36 cellular contexts compared by ENCODE assay signal in genomic region chr10:51198170-51198569, GRCh38.
"Had no signal": no experiment of that assay in that cellular context is flagged by ENCODE, and none has a peak within 500 bp of the region (broad histone marks: within the 10 kb centered on the region; RNA-seq: fewer than 3 reads in every experiment).

No MANE protein-coding gene starts in this region.

- H3K27ac Mint-ChIP-seq: activated B cell treated with CpG ODN at 0.5 μM for 24 hours; activated CD4-positive, alpha-beta memory T cell treated with anti-CD3 and anti-CD28 coated beads for 36 hours; activated CD4-positive, alpha-beta T cell treated with anti-CD3 and anti-CD28 coated beads, Interleukin-2, amount 10 ng/mL, durations not matched to agents 24 days and 14 days; activated CD8-positive, alpha-beta T cell treated with anti-CD3 and anti-CD28 coated beads for 36 hours; activated naive CD4-positive, alpha-beta T cell treated with anti-CD3 and anti-CD28 coated beads for 36 hours; activated naive CD4-positive, alpha-beta T cell treated with anti-CD3 and anti-CD28 coated beads, Interleukin-2, amount 50 U/mL, for 72 hours; activated naive CD8-positive, alpha-beta T cell treated with anti-CD3 and anti-CD28 coated beads for 36 hours; activated T-cell treated with anti-CD3 and anti-CD28 coated beads, Interleukin-2, amount 50 U/mL, for 72 hours; activated T-helper 1 cell treated with anti-CD3 and anti-CD28 coated beads, Interleukin-12 subunit alpha, Interleukin-12 subunit beta, Interleukin-2, Interleukin-4 antibody, amounts not matched to agents 30 ng/mL and 10 ng/mL and 1 ng/mL, durations not matched to agents 14 hours and 24 hours and 36 hours; activated T-helper 17 cell treated with anti-CD3 and anti-CD28 coated beads, Interleukin-2, amount 50 U/mL, for 72 hours; T-helper 1 cell treated with Interleukin-12 subunit alpha and Interleukin-12 subunit beta and Interleukin-4 antibody, amounts not matched to agents 30 μg/mL and 1 μg/mL, for 36 hours; T-helper 2 cell treated with Interferon-gamma antibody and Interleukin-4, amounts not matched to agents 5 μg/mL and 100 μg/mL, for 36 hours had no signal

- H3K4me1 ChIP-seq: adrenal gland, breast epithelium had no signal

- H3K4me1 Mint-ChIP-seq: activated B cell treated with CpG ODN at 0.5 μM for 24 hours; activated CD4-positive, alpha-beta T cell treated with anti-CD3 and anti-CD28 coated beads, Interleukin-2, amount 10 ng/mL, durations not matched to agents 24 days and 14 days; activated naive CD8-positive, alpha-beta T cell treated with anti-CD3 and anti-CD28 coated beads for 36 hours; activated T-helper 17 cell treated with anti-CD3 and anti-CD28 coated beads, Interleukin-2, amount 50 U/mL, for 72 hours had no signal

- FAIRE-seq: TTC549 had no signal

- H3K27ac ChIP-seq: adrenal gland, body of pancreas, brain microvascular endothelial cell, breast epithelium, VCaP had no signal

- H3K9me3 ChIP-seq: adrenal gland, body of pancreas, breast epithelium had no signal

- H3K36me3 Mint-ChIP-seq: activated CD4-positive, alpha-beta memory T cell treated with anti-CD3 and anti-CD28 coated beads for 36 hours; activated naive CD4-positive, alpha-beta T cell treated with anti-CD3 and anti-CD28 coated beads, Interleukin-2, amount 50 U/mL, for 72 hours; activated naive CD8-positive, alpha-beta T cell treated with anti-CD3 and anti-CD28 coated beads for 36 hours had no signal

- H3K4me3 ChIP-seq: adrenal gland, body of pancreas, breast epithelium had no signal

- H3K27me3 Mint-ChIP-seq: activated B cell treated with CpG ODN at 0.5 μM for 24 hours; activated CD4-positive, alpha-beta memory T cell treated with anti-CD3 and anti-CD28 coated beads for 36 hours; activated CD4-positive, alpha-beta T cell treated with anti-CD3 and anti-CD28 coated beads, Interleukin-2, amount 10 ng/mL, durations not matched to agents 24 days and 14 days; activated CD8-positive, alpha-beta T cell treated with anti-CD3 and anti-CD28 coated beads for 36 hours; activated naive CD8-positive, alpha-beta T cell treated with anti-CD3 and anti-CD28 coated beads for 36 hours had no signal

- H3K4me3 Mint-ChIP-seq: activated B cell treated with CpG ODN at 0.5 μM for 24 hours; activated CD4-positive, alpha-beta memory T cell treated with anti-CD3 and anti-CD28 coated beads for 36 hours; activated CD4-positive, alpha-beta T cell treated with anti-CD3 and anti-CD28 coated beads, Interleukin-2, amount 10 ng/mL, durations not matched to agents 24 days and 14 days; activated CD8-positive, alpha-beta T cell treated with anti-CD3 and anti-CD28 coated beads for 36 hours; activated naive CD4-positive, alpha-beta T cell treated with anti-CD3 and anti-CD28 coated beads for 36 hours; activated naive CD8-positive, alpha-beta T cell treated with anti-CD3 and anti-CD28 coated beads for 36 hours; activated T-cell treated with anti-CD3 and anti-CD28 coated beads, Interleukin-2, amount 50 U/mL, for 4 hours; activated T-cell treated with anti-CD3 and anti-CD28 coated beads, Interleukin-2, amount 50 U/mL, for 72 hours; activated T-helper 1 cell treated with anti-CD3 and anti-CD28 coated beads, Interleukin-12 subunit alpha, Interleukin-12 subunit beta, Interleukin-2, Interleukin-4 antibody, amounts not matched to agents 30 ng/mL and 10 ng/mL and 1 ng/mL, durations not matched to agents 14 hours and 24 hours and 36 hours; activated T-helper 17 cell treated with anti-CD3 and anti-CD28 coated beads, Interleukin-2, amount 50 U/mL, for 72 hours; T-helper 1 cell treated with Interleukin-12 subunit alpha and Interleukin-12 subunit beta and Interleukin-4 antibody, amounts not matched to agents 30 μg/mL and 1 μg/mL, for 36 hours; T-helper 2 cell treated with Interferon-gamma antibody and Interleukin-4, amounts not matched to agents 5 μg/mL and 100 μg/mL, for 36 hours had no signal

- H3K36me3 ChIP-seq: adrenal gland, brain microvascular endothelial cell, breast epithelium had no signal

- DNase-seq: activated B cell treated with CpG ODN at 0.5 μM for 24 hours; activated CD4-positive, alpha-beta memory T cell treated with anti-CD3 and anti-CD28 coated beads for 36 hours; activated CD4-positive, alpha-beta T cell treated with anti-CD3 and anti-CD28 coated beads for 4 hours; activated CD4-positive, alpha-beta T cell treated with anti-CD3 and anti-CD28 coated beads, Interleukin-2, amount 10 ng/mL, durations not matched to agents 24 days and 14 days; activated CD4-positive, alpha-beta T cell treated with anti-CD3 and anti-CD28 coated beads, Interleukin-2, amount 50 U/mL, for 1 hour; activated CD4-positive, alpha-beta T cell treated with anti-CD3 and anti-CD28 coated beads, Interleukin-2, amount 50 U/mL, for 4 hours; activated CD4-positive, CD25-positive, alpha-beta regulatory T cell treated with anti-CD3 and anti-CD28 coated beads, Interleukin-2, amount 50 U/mL, for 72 hours; activated CD8-positive, alpha-beta memory T cell treated with anti-CD3 and anti-CD28 coated beads, Interleukin-2, amount 50 U/mL, for 4 hours; activated CD8-positive, alpha-beta T cell treated with anti-CD3 and anti-CD28 coated beads for 36 hours; activated effector memory CD4-positive, alpha-beta T cell treated with anti-CD3 and anti-CD28 coated beads, Interleukin-2, amount 50 U/mL, for 16 hours; activated gamma-delta T cell treated with Interleukin-2 at 50 U/mL for 16 hours; activated naive CD4-positive, alpha-beta T cell; activated naive CD4-positive, alpha-beta T cell treated with anti-CD3 and anti-CD28 coated beads for 36 hours; activated naive CD4-positive, alpha-beta T cell treated with anti-CD3 and anti-CD28 coated beads, Interleukin-2, amount 50 U/mL, for 16 hours; activated naive CD8-positive, alpha-beta T cell treated with anti-CD3 and anti-CD28 coated beads for 36 hours; activated T-cell treated with anti-CD3 and anti-CD28 coated beads for 4 hours; activated T-cell treated with anti-CD3 and anti-CD28 coated beads, Interleukin-2, amount 50 U/mL, for 1 hour; activated T-cell treated with anti-CD3 and anti-CD28 coated beads, Interleukin-2, amount 50 U/mL, for 4 hours; activated T-cell treated with anti-CD3 and anti-CD28 coated beads, Interleukin-2, amount 50 U/mL, for 72 hours; adrenal gland; amniotic stem cell; aorta; body of pancreas; brain microvascular endothelial cell; central memory CD4-positive, alpha-beta T cell; T-helper 1 cell; T-helper 2 cell; T-helper 9 cell had no signal

- H3K9me3 Mint-ChIP-seq: activated B cell treated with CpG ODN at 0.5 μM for 24 hours; activated CD4-positive, alpha-beta memory T cell treated with anti-CD3 and anti-CD28 coated beads for 36 hours; activated CD4-positive, alpha-beta T cell treated with anti-CD3 and anti-CD28 coated beads, Interleukin-2, amount 10 ng/mL, durations not matched to agents 24 days and 14 days; activated CD8-positive, alpha-beta T cell treated with anti-CD3 and anti-CD28 coated beads for 36 hours; activated naive CD4-positive, alpha-beta T cell treated with anti-CD3 and anti-CD28 coated beads for 36 hours; activated naive CD8-positive, alpha-beta T cell treated with anti-CD3 and anti-CD28 coated beads for 36 hours; activated T-cell treated with anti-CD3 and anti-CD28 coated beads, Interleukin-2, amount 50 U/mL, for 72 hours; activated T-helper 1 cell treated with anti-CD3 and anti-CD28 coated beads, Interleukin-12 subunit alpha, Interleukin-12 subunit beta, Interleukin-2, Interleukin-4 antibody, amounts not matched to agents 30 ng/mL and 10 ng/mL and 1 ng/mL, durations not matched to agents 14 hours and 24 hours and 36 hours; activated T-helper 17 cell treated with anti-CD3 and anti-CD28 coated beads, Interleukin-2, amount 50 U/mL, for 72 hours; T-helper 1 cell treated with Interleukin-12 subunit alpha and Interleukin-12 subunit beta and Interleukin-4 antibody, amounts not matched to agents 30 μg/mL and 1 μg/mL, for 36 hours; T-helper 2 cell treated with Interferon-gamma antibody and Interleukin-4, amounts not matched to agents 5 μg/mL and 100 μg/mL, for 36 hours had no signal

- H3K27me3 ChIP-seq: adrenal gland, body of pancreas, brain microvascular endothelial cell, breast epithelium had no signal

- ATAC-seq: activated CD8-positive, alpha-beta T cell treated with anti-CD3 and anti-CD28 coated beads for 36 hours; activated naive CD4-positive, alpha-beta T cell treated with anti-CD3 and anti-CD28 coated beads, Interleukin-2, amount 50 U/mL, for 72 hours; activated T-cell treated with anti-CD3 and anti-CD28 coated beads, Interleukin-2, amount 50 U/mL, for 4 hours; activated T-cell treated with anti-CD3 and anti-CD28 coated beads, Interleukin-2, amount 50 U/mL, for 72 hours; activated T-helper 17 cell treated with anti-CD3 and anti-CD28 coated beads, Interleukin-2, amount 50 U/mL, for 72 hours; body of pancreas had no signal
